13 cellular contexts compared by ENCODE assay signal in the genomic region with DNA sequence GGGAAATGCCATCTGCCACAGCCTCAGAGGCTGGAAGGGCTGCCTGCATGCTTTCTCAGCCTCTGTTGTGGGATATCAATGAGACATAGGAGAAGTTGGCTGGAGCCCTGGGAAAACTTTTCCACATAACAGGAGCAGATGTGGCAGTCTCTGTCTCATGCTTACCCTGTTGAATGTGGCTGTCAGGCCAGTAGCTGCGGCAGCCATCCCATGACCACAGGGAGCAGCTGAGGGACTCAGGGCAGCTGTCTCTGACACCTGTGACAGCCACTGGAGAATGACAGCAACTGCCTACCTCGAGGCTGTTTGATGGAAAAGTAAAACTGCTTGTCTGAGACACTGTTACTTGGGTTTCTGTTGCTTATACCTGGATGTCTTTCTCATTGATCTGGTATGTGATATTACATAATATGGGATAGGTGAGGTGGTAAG.
DNase-seq lines count a peak whose midpoint lies in the region; ATAC-seq, FAIRE-seq and TF ChIP-seq lines count a peak whose summit lies in the region.
"Had no signal": no experiment of that assay in that cellular context is flagged by ENCODE, and none has a peak within 500 bp of the region (broad histone marks: within the 10 kb centered on the region; RNA-seq: fewer than 3 reads in every experiment).

No MANE protein-coding gene starts in this region.

- H3K4me1 ChIP-seq in heart left ventricle (peaks cover 0 to 20% (median 2%) of the 10 kb centered on the region in 12 donors), keratinocyte (ENCODE audit: control insufficient read depth, extremely low read depth, insufficient read depth, low read length) (peaks cover 50% of the 10 kb centered on the region), thymus (ENCODE audit: control insufficient read depth, insufficient read depth, low read length) (peaks cover 3% of the 10 kb centered on the region), small intestine (ENCODE audit: control insufficient read depth in 2 of 2, insufficient read depth in 1 of 2, low read depth in 1 of 2, low read length in 1 of 2) (no peaks in the 10 kb centered on the region)
- H3K4me1 ChIP-seq: A549 had no signal

- no peak overlapping the region for H3K4me3 Mint-ChIP-seq in brain

- DNase-seq in heart left ventricle (peak in 1 of 5 donors; percentile 12), Right ventricle myocardium superior (no peak), keratinocyte (ENCODE audit: low read depth, low spot score) (no peak), small intestine (no peak), SIG-M5 (lab: John Stamatoyannopoulos, UW) (no peak)
- DNase-seq: activated CD4-positive, alpha-beta T cell treated with anti-CD3 and anti-CD28 coated beads for 4 hours; erythroblast had no signal

- WGBS in heart left ventricle, 4 donors, result 53 to 75% (median 61%) methylated on average over 2 of the region's 2 CpGs
- WGBS in thymus, result 10% methylated on average over 2 of the region's 2 CpGs
- WGBS in small intestine, 3 donors, result 62 to 77% (median 68%) methylated on average over 2 of the region's 2 CpGs

- H2AFZ ChIP-seq in keratinocyte (ENCODE audit: control insufficient read depth, low read length), result no peak overlapping the region

- H3K9me1 ChIP-seq in keratinocyte (ENCODE audit: control insufficient read depth, extremely low read depth, insufficient read depth, low read length), result peaks cover 3% of the 10 kb centered on the region

- H3K9me3 ChIP-seq in heart left ventricle, result no peaks in the 10 kb centered on the region
- no peaks in the 10 kb centered on the region for H3K9me3 ChIP-seq in keratinocyte (ENCODE audit: control insufficient read depth, low read depth, low read length)
- H3K9me3 ChIP-seq in thymus (ENCODE audit: control insufficient read depth), result no peaks in the 10 kb centered on the region
- H3K9me3 ChIP-seq in small intestine (ENCODE audit: control insufficient read depth, low read depth), result no peaks in the 10 kb centered on the region
- H3K9me3 ChIP-seq: A549 had no signal

- H3K36me3 Mint-ChIP-seq in brain, result peaks cover 5% of the 10 kb centered on the region

- H3K9ac ChIP-seq in keratinocyte (ENCODE audit: control insufficient read depth, extremely low read depth, insufficient read depth, low read length), result peak overlapping the region; percentile 6

- no peaks in the 10 kb centered on the region for H3K27me3 Mint-ChIP-seq in brain

- H3K36me3 ChIP-seq in heart left ventricle (no peaks in the 10 kb centered on the region), keratinocyte (ENCODE audit: control insufficient read depth in 2 of 2, extremely low read depth in 1 of 2, insufficient read depth in 2 of 2, low read length in 2 of 2) (no peaks in the 10 kb centered on the region), thymus (ENCODE audit: control insufficient read depth, insufficient read depth) (no peaks in the 10 kb centered on the region), small intestine (ENCODE audit: control insufficient read depth in 2 of 2, insufficient read depth in 2 of 2, low read length in 2 of 2) (no peaks in the 10 kb centered on the region)
- H3K36me3 ChIP-seq: cardiac muscle cell had no signal

- no peaks in the 10 kb centered on the region for H3K9me3 Mint-ChIP-seq in brain

- H3K79me2 ChIP-seq in keratinocyte (ENCODE audit: control insufficient read depth, insufficient read depth, low read length), result peaks cover 9% of the 10 kb centered on the region

- no peaks in the 10 kb centered on the region for H4K20me1 ChIP-seq in keratinocyte (ENCODE audit: control insufficient read depth, extremely low read depth, insufficient read depth, low read length)

- intact Hi-C loops in heart left ventricle (cut with DNase I) (no loop called here), Right ventricle myocardium superior (cut with DNase I) (no loop called here)

- peak overlapping the region in 3 of 5 experiments; percentile 68 to 71 (median 70) for H3K27ac Mint-ChIP-seq in brain

- dilution Hi-C loops in keratinocyte (cut with MboI; ENCODE audit: extremely low pct_ligation_motif_present, low sequenced_read_pairs), result no loop called here

- H3K4me2 ChIP-seq in keratinocyte (ENCODE audit: control insufficient read depth, extremely low read depth, insufficient read depth, low read depth, low read length), result peak overlapping the region; percentile 1
- H3K4me2 ChIP-seq: A549 had no signal

- H3K27me3 ChIP-seq in heart left ventricle, result no peaks in the 10 kb centered on the region
- H3K27me3 ChIP-seq in keratinocyte (ENCODE audit: control insufficient read depth, extremely low read depth, insufficient read depth, low read length), result no peaks in the 10 kb centered on the region
- no peaks in the 10 kb centered on the region for H3K27me3 ChIP-seq in thymus (ENCODE audit: control insufficient read depth, insufficient read depth)
- no peaks in the 10 kb centered on the region for H3K27me3 ChIP-seq in small intestine (ENCODE audit: control insufficient read depth in 2 of 2, insufficient read depth in 2 of 2, low read length in 2 of 2)
- H3K27me3 ChIP-seq: cardiac muscle cell had no signal

- ATAC-seq in heart left ventricle (peak in 3 of 4 donors; percentile 31 to 58 (median 47)), Right ventricle myocardium superior (ENCODE audit: poor library complexity) (no peak), GM18873 (IDR thresholded peaks at IDR 0.05; ENCODE audit: low FRiP score, unreplicated experiment) (no peak)
- ATAC-seq: A549 had no signal

- no peak for TF ChIP-seq CTCF in heart left ventricle (IDR thresholded peaks at IDR 0.05)
- no peak for TF ChIP-seq CTCF in brain (conservative IDR thresholded peaks at IDR 0.05)
- TF ChIP-seq CTCF in keratinocyte (optimal IDR thresholded peaks at IDR 0.05 in 1 of 3, IDR thresholded peaks at IDR 0.05 in 1 of 3, conservative IDR thresholded peaks at IDR 0.05 in 1 of 3; ENCODE audit: extremely low read depth in 1 of 3, insufficient read depth in 2 of 3, low read length in 3 of 3), result no peak

- no peak overlapping the region for H3K4me3 ChIP-seq in heart left ventricle
- H3K4me3 ChIP-seq in keratinocyte (ENCODE audit: control insufficient read depth in 2 of 3, extremely low read depth in 1 of 3, insufficient read depth in 2 of 3, low read depth in 1 of 3, low read length in 3 of 3), result no peak overlapping the region
- H3K4me3 ChIP-seq in thymus (ENCODE audit: low read length), result no peak overlapping the region
- H3K4me3 ChIP-seq in small intestine (ENCODE audit: low read depth in 1 of 2, low read length in 2 of 2), result no peak overlapping the region
- H3K4me3 ChIP-seq: A549, cardiac muscle cell, skin epidermis had no signal

- no peak for TF ChIP-seq POLR2A in heart left ventricle (IDR thresholded peaks at IDR 0.05)

- H3K4me1 Mint-ChIP-seq in brain, result peaks cover 78% of the 10 kb centered on the region

- H3K27ac ChIP-seq in heart left ventricle (no peak overlapping the region), keratinocyte (ENCODE audit: control insufficient read depth, insufficient read depth, low read length) (peak overlapping the region; percentile 51), thymus (ENCODE audit: low read depth) (peak overlapping the region; percentile 19), small intestine (ENCODE audit: low read depth in 1 of 2, low read length in 1 of 2) (no peak overlapping the region)
- H3K27ac ChIP-seq: A549, cardiac muscle cell, skin epidermis had no signal

- FAIRE-seq in keratinocyte (lab: Jason Lieb, UNC) (peak; percentile 43), small intestine (lab: Jason Lieb, UNC) (no peak)
- FAIRE-seq: A549 had no signal

Comparison
In these comparisons a context has a peak if more than half of its experiments do, and no peak if none do; other contexts are left out.
1. ATAC-seq: peak in heart left ventricle (3 of 4); none in Right ventricle myocardium superior (single experiment) and GM18873 (single experiment).
2. H3K27ac ChIP-seq: peak in keratinocyte (single experiment) and thymus (single experiment); none in heart left ventricle (0 of 12) and small intestine (0 of 2).